Comparison of ENCODE assay signal across 6 cellular contexts in the genomic region with DNA sequence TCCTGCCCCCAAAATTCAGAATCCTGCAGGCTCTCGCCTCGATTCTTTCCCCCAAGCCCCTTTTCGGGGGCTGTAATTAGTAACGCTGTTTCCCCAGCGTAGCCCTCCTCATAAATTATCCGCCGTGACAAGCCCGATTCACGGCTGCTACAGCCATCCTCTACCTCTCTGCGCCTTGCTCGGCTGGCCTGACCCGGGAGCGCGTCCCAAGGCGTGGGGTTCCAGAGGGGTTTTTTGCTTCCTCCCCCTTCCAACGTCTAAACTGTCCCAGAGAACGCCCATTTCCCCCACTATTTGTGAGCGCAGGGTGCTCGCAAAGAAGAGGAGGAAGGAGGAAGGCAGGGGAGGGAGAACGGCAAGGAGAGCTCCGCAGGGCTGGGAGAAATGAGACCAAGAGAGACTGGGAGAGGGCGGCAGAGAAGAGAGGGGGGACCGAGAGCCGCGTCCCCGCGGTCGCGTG. TPM values are rescaled to one million over a fixed set of nuclear protein-coding genes. Genes with fewer than 3 reads are reported as not detected.
DNase-seq lines count a peak whose midpoint lies in the region; TF ChIP-seq lines count a peak whose summit lies in the region.

No MANE protein-coding gene starts in this region.

- H3K4me1 ChIP-seq in OCI-LY1 (ENCODE audit: insufficient read depth, low read length, severe bottlenecking): peaks cover 29% of the 10 kb centered on the region
- peaks cover 0 to 42% (median 25%) of the 10 kb centered on the region in 4 donors for H3K4me1 ChIP-seq in sigmoid colon

- H2AFZ ChIP-seq in OCI-LY1 (ENCODE audit: low read length): no peak overlapping the region

- intact Hi-C loops in sigmoid colon (cut with DNase I): loop anchor here (2.0 kb wide), 1 partner anchor 288 kb away; no protein-coding TSS in a partner anchor

- H3K27me3 ChIP-seq in OCI-LY1 (ENCODE audit: insufficient read depth, low read length) (peaks cover 4% of the 10 kb centered on the region; the same call in 1 of the 2 replicates), sigmoid colon (no peaks in the 10 kb centered on the region)

- WGBS in sigmoid colon, 2 donors: 8 to 50% methylated on average over 29 of the region's 29 CpGs

- TF ChIP-seq CTCF in OCI-LY1 (IDR thresholded peaks at IDR 0.05; ENCODE audit: low read length): no peak
- no peak for TF ChIP-seq CTCF in fibroblast of mammary gland (conservative IDR thresholded peaks at IDR 0.05; ENCODE audit: control insufficient read depth, insufficient read depth, low read depth, low read length)
- TF ChIP-seq CTCF in sigmoid colon (IDR thresholded peaks at IDR 0.05): no peak

- no peak for TF ChIP-seq POLR2A in sigmoid colon (IDR thresholded peaks at IDR 0.05)

- no peaks in the 10 kb centered on the region for H3F3A ChIP-seq in OCI-LY1 (ENCODE audit: insufficient read depth, low read length)

- no peaks in the 10 kb centered on the region for H3K79me2 ChIP-seq in OCI-LY1 (ENCODE audit: insufficient read depth, low read length)

- H3K9me3 ChIP-seq in OCI-LY1 (ENCODE audit: low read length): no peaks in the 10 kb centered on the region
- no peaks in the 10 kb centered on the region for H3K9me3 ChIP-seq in sigmoid colon

- H3K4me2 ChIP-seq in OCI-LY1 (ENCODE audit: low read length): peak overlapping the region; percentile 82

- H3K36me3 ChIP-seq in OCI-LY1 (ENCODE audit: insufficient read depth, low read length) (no peaks in the 10 kb centered on the region), sigmoid colon (peaks cover 15 to 43% (median 17%) of the 10 kb centered on the region in 4 donors)

- peak overlapping the region; percentile 67 for H3K4me3 ChIP-seq in OCI-LY1 (ENCODE audit: low read depth, low read length, poor library complexity, severe bottlenecking)
- H3K4me3 ChIP-seq in fibroblast of mammary gland (ENCODE audit: control insufficient read depth, low read depth, low read length): peak overlapping the region; percentile 75
- peak overlapping the region; percentile 30 to 60 (median 55) for H3K4me3 ChIP-seq in sigmoid colon

- H3K9ac ChIP-seq in OCI-LY1 (ENCODE audit: low read length): peak overlapping the region; percentile 47; the same call in 1 of the 2 replicates

- TF ChIP-seq EP300 in sigmoid colon (IDR thresholded peaks at IDR 0.05): no peak

- DNase-seq in fibroblast of mammary gland (ENCODE audit: low read depth): no peak
- no peak for DNase-seq in sigmoid colon
- DNase-seq in CD1c-positive myeloid dendritic cell (ENCODE audit: extremely low spot score): no peak
- no peak for DNase-seq in NCI-H345 treated with DMSO at 0.1 percent for 48 hours (lab: John Stamatoyannopoulos, UW; ENCODE audit: unreplicated experiment)
- no peak for DNase-seq in activated T-cell treated with anti-CD3 and anti-CD28 coated beads, Interleukin-2, amount 50 U/mL, for 48 hours

- H3K9me2 ChIP-seq in OCI-LY1 (ENCODE audit: low read depth, low read length): no peaks in the 10 kb centered on the region

- no peaks in the 10 kb centered on the region for H4K20me1 ChIP-seq in OCI-LY1 (ENCODE audit: insufficient read depth, low read length)

- H3K27ac ChIP-seq in OCI-LY1 (ENCODE audit: low read depth, low read length, poor library complexity, severe bottlenecking) (no peak overlapping the region), sigmoid colon (peak overlapping the region; percentile 82 to 99 (median 92))

RNA-seq across cellular contexts. Expression of a gene that starts 0.9 kb away (rescaled TPM):
- total RNA-seq in sigmoid colon: 10 to 100 TPM in 3 of 4 donors, 1 to 10 TPM in 1; 9.2 to 12.2 (median 11.2) TPM
- polyA plus RNA-seq in sigmoid colon: 10 to 100 TPM in 1 of 3 donors, 1 to 10 TPM in 2; 3.2 to 14.3 (median 7.8) TPM

RNA-seq across cellular contexts. Expression of a gene that starts 5.0 kb away (rescaled TPM):
- total RNA-seq in sigmoid colon: 1 to 10 TPM; 4.2 to 10.0 (median 4.5) TPM
- 1 to 10 TPM in 2 of 3 donors, not detected in 1; 1.6 to 8.1 TPM for polyA plus RNA-seq in sigmoid colon

RNA-seq across cellular contexts. Expression of a gene that starts 9.8 kb away (rescaled TPM):
- 10 to 100 TPM in 2 of 4 donors, 1 to 10 TPM in 2; 4.9 to 20.8 (median 12.0) TPM for total RNA-seq in sigmoid colon
- polyA plus RNA-seq in sigmoid colon: 10 to 100 TPM in 2 of 3 donors, 1 to 10 TPM in 1; 3.9 to 15.6 (median 10.3) TPM

RNA-seq across cellular contexts. Expression of a gene that starts 12.0 kb away (rescaled TPM):
- total RNA-seq in sigmoid colon: 1 to 10 TPM; 2.0 to 4.2 (median 2.9) TPM
- polyA plus RNA-seq in sigmoid colon: 1 to 10 TPM in 2 of 3 donors, not detected in 1; 1.8 to 4.8 TPM

RNA-seq across cellular contexts. Expression of a gene that starts 13.9 kb away (rescaled TPM):
- 1 to 10 TPM; 4.7 to 9.1 (median 7.3) TPM for total RNA-seq in sigmoid colon
- 10 to 100 TPM; 18.0 to 23.9 (median 18.0) TPM for polyA plus RNA-seq in sigmoid colon
